In genomic region chr11:70270104-70270876, GRCh38 we compare ENCODE assay signal across 8 cellular contexts. TPM values are rescaled to one million over a fixed set of nuclear protein-coding genes. Genes with fewer than 3 reads are reported as not detected.
A peak's percentile ranks its signal among the peaks of the same experiment; 100 is the strongest.
DNase-seq lines count a peak whose midpoint lies in the region; ATAC-seq, FAIRE-seq and TF ChIP-seq lines count a peak whose summit lies in the region.

PPFIA1 (plus strand) TSS chr11:70270690; CDS start chr11:70272173, 1,483 bp downstream.

- ATAC-seq in HG03175 (IDR thresholded peaks at IDR 0.05; ENCODE audit: unreplicated experiment) (peak; percentile 93), WTC11 (peak; percentile 90)

- no peak for TF ChIP-seq CTCF in AG09309 (IDR thresholded peaks at IDR 0.05; ENCODE audit: control insufficient read depth, insufficient read depth, low read depth, low read length, missing control alignments)
- no peak for TF ChIP-seq CTCF in WTC11 (IDR thresholded peaks at IDR 0.05)
- peak; percentile 33 for TF ChIP-seq CTCF in bronchial epithelial cell (IDR thresholded peaks at IDR 0.05; ENCODE audit: insufficient read depth, low read length, severe bottlenecking)

- H3K36me3 ChIP-seq in bronchial epithelial cell (ENCODE audit: control insufficient read depth, insufficient read depth, low read length): peaks cover 5% of the 10 kb centered on the region

- CTCF ChIA-PET in WTC11 (lab: Charles Lee): interaction anchor here (0.9 kb wide), 1 partner anchor 42 kb away, joined by 3 read pairs; no protein-coding TSS in a partner anchor

- no peak for FAIRE-seq in bronchial epithelial cell (lab: Jason Lieb, UNC)

- DNase-seq in AG09309 (ENCODE audit: low read depth): peak; percentile 68
- peak; percentile 88 for DNase-seq in NCI-H2227 treated with DMSO at 0.1 percent for 48 hours (lab: John Stamatoyannopoulos, UW)
- peak; percentile 96 for DNase-seq in WTC11 (ENCODE audit: low spot score)
- peak; percentile 82 for DNase-seq in bronchial epithelial cell (ENCODE audit: low read depth)
- DNase-seq in immature natural killer cell: peak; percentile 92 to 95 (median 95)
- peak; percentile 87 for DNase-seq in smooth muscle cell of the brain vasculature (ENCODE audit: low read depth, low spot score)

- H3K9me3 Mint-ChIP-seq in WTC11 (no peaks in the 10 kb centered on the region), immature natural killer cell (no peaks in the 10 kb centered on the region)

- H3K27me3 ChIP-seq in bronchial epithelial cell (ENCODE audit: control insufficient read depth, insufficient read depth, low read length): no peaks in the 10 kb centered on the region

- peak; percentile 94 for TF ChIP-seq POLR2A in GM18951 (IDR thresholded peaks at IDR 0.05; ENCODE audit: extremely low read depth, insufficient read depth, insufficient read length)

- in situ Hi-C loops in GM18951 (cut with MboI; ENCODE audit: low sequenced_read_pairs, unreplicated experiment): no loop called here

- H3K36me3 Mint-ChIP-seq in WTC11: peaks cover 33% of the 10 kb centered on the region
- peaks cover 0 to 7% (median 0%) of the 10 kb centered on the region in 3 donors for H3K36me3 Mint-ChIP-seq in immature natural killer cell

- H3K27me3 Mint-ChIP-seq in WTC11 (ENCODE audit: low read depth) (no peaks in the 10 kb centered on the region), immature natural killer cell (ENCODE audit: low read depth in 3 of 3) (peaks cover 4 to 20% (median 17%) of the 10 kb centered on the region in 3 donors)

- H3K4me3 ChIP-seq in AG09309 (ENCODE audit: control insufficient read depth, low read depth, low read length) (peak within 1 kb of the TSS; percentile 67), bronchial epithelial cell (ENCODE audit: low read depth, low read length) (peak within 1 kb of the TSS; percentile 93)

- peak within 1 kb of the TSS; percentile 90 for H3K4me3 Mint-ChIP-seq in WTC11
- H3K4me3 Mint-ChIP-seq in immature natural killer cell: peak within 1 kb of the TSS; percentile 88 to 93 (median 90)

- POLR2A ChIA-PET in WTC11 (lab: Charles Lee): no interaction called here

- peaks cover 39% of the 10 kb centered on the region for H3K4me1 Mint-ChIP-seq in WTC11
- peaks cover 31 to 46% of the 10 kb centered on the region in 2 donors for H3K4me1 Mint-ChIP-seq in immature natural killer cell

- H3K27ac Mint-ChIP-seq in WTC11 (peak within 1 kb of the TSS; percentile 95), immature natural killer cell (peak within 1 kb of the TSS; percentile 75 to 90 (median 84))

TF ChIP-seq in WTC11, 78 proteins besides CTCF, POLR2A, EP300 and RAD21 (continues in another document):
- TF ChIP-seq FOXK1 (CRISPR knock-in tag; IDR thresholded peaks at IDR 0.05): no peak
- peak; percentile 48 for TF ChIP-seq E2F5 (CRISPR knock-in tag; IDR thresholded peaks at IDR 0.05)
- peak; percentile 74 for TF ChIP-seq HMGXB4 (CRISPR knock-in tag; IDR thresholded peaks at IDR 0.05)
- TF ChIP-seq ZBTB43 (CRISPR knock-in tag; IDR thresholded peaks at IDR 0.05): 0 out of 2 replicates have a peak, but pooled peaks have one; percentile 36
- TF ChIP-seq STAT6 (CRISPR knock-in tag; conservative IDR thresholded peaks at IDR 0.05; ENCODE audit: low read depth): no peak
- TF ChIP-seq TEAD1 (CRISPR knock-in tag; IDR thresholded peaks at IDR 0.05): peak; percentile 70; the same call in 1 of the 2 replicates
- no peak for TF ChIP-seq ARID4B (CRISPR knock-in tag; IDR thresholded peaks at IDR 0.05; ENCODE audit: borderline replicate concordance)
- no peak for TF ChIP-seq ZNF396 (CRISPR knock-in tag; IDR thresholded peaks at IDR 0.05; ENCODE audit: borderline replicate concordance)
- no peak for TF ChIP-seq FOXJ3 (CRISPR knock-in tag; IDR thresholded peaks at IDR 0.05; ENCODE audit: borderline replicate concordance)
- TF ChIP-seq ATF1 (CRISPR knock-in tag; IDR thresholded peaks at IDR 0.05): no peak
- TF ChIP-seq CREM (CRISPR knock-in tag; IDR thresholded peaks at IDR 0.05): peak; percentile 37; the same call in 1 of the 2 replicates
- peak; percentile 89 for TF ChIP-seq NFYB (CRISPR knock-in tag; conservative IDR thresholded peaks at IDR 0.05; ENCODE audit: low read depth)

RNA-seq across cellular contexts. Expression of gene PPFIA1, which starts in this region (rescaled TPM):
- total RNA-seq in WTC11 (2021): 62.2 to 75.1 TPM (median 64.1 TPM) in 3 replicates
- 33.0 and 35.0 TPM in 2 replicates for total RNA-seq in bronchial epithelial cell
- polyA plus RNA-seq in immature natural killer cell: 10 to 100 TPM in 1 of 3 donors, 1 to 10 TPM in 2; 4.6 to 13.4 (median 6.3) TPM

Comparison
In these comparisons a context has a peak if more than half of its experiments do, and no peak if none do; other contexts are left out.
1. Peak in every context shown above with its lines: DNase-seq, ATAC-seq and H3K4me3 ChIP-seq.